2 cellular contexts compared by ENCODE assay signal in genomic region chr11:32658639-32659406, GRCh38.
TF ChIP-seq lines count a peak whose summit lies in the region.

No MANE protein-coding gene starts in this region.

TF ChIP-seq in A549, 52 proteins besides CTCF, POLR2A, EP300 and RAD21 (continued from another document):
- TF ChIP-seq CBX2 (IDR thresholded peaks at IDR 0.05; ENCODE audit: borderline replicate concordance, low read depth) (no peak), TP53 (CRISPR knock-in tag; IDR thresholded peaks at IDR 0.05) (no peak), RFX5 (IDR thresholded peaks at IDR 0.05) (no peak), JUNB (IDR thresholded peaks at IDR 0.05) (peak; percentile 56; the same call in 1 of the 2 replicates), EHMT2 (IDR thresholded peaks at IDR 0.05; ENCODE audit: low read depth) (no peak), HOXB5 (CRISPR knock-in tag; IDR thresholded peaks at IDR 0.05) (no peak), JUN (IDR thresholded peaks at IDR 0.05) (no peak), PBX3 (IDR thresholded peaks at IDR 0.05) (no peak), CBX8 (IDR thresholded peaks at IDR 0.05) (no peak), ESRRA (IDR thresholded peaks at IDR 0.05; ENCODE audit: borderline replicate concordance, low read length) (no peak), HOXA7 (CRISPR knock-in tag; IDR thresholded peaks at IDR 0.05) (no peak), RNF2 (IDR thresholded peaks at IDR 0.05; ENCODE audit: borderline replicate concordance, low read depth) (no peak)
- TF ChIP-seq, protein P1, sequence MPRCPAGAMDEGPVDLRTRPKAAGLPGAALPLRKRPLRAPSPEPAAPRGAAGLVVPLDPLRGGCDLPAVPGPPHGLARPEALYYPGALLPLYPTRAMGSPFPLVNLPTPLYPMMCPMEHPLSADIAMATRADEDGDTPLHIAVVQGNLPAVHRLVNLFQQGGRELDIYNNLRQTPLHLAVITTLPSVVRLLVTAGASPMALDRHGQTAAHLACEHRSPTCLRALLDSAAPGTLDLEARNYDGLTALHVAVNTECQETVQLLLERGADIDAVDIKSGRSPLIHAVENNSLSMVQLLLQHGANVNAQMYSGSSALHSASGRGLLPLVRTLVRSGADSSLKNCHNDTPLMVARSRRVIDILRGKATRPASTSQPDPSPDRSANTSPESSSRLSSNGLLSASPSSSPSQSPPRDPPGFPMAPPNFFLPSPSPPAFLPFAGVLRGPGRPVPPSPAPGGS (IDR thresholded peaks at IDR 0.05) = no peak

TF ChIP-seq in HCT116, 20 proteins besides CTCF, POLR2A, EP300 and RAD21 (continued from another document):
- TF ChIP-seq, protein P2, sequence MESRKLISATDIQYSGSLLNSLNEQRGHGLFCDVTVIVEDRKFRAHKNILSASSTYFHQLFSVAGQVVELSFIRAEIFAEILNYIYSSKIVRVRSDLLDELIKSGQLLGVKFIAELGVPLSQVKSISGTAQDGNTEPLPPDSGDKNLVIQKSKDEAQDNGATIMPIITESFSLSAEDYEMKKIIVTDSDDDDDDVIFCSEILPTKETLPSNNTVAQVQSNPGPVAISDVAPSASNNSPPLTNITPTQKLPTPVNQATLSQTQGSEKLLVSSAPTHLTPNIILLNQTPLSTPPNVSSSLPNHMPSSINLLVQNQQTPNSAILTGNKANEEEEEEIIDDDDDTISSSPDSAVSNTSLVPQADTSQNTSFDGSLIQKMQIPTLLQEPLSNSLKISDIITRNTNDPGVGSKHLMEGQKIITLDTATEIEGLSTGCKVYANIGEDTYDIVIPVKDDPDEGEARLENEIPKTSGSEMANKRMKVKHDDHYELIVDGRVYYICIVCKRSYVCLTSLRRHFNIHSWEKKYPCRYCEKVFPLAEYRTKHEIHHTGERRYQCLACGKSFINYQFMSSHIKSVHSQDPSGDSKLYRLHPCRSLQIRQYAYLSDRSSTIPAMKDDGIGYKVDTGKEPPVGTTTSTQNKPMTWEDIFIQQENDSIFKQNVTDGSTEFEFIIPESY (IDR thresholded peaks at IDR 0.05; ENCODE audit: extremely low read depth, insufficient replicate concordance, low read length) = no peak
- peak; percentile 93 for TF ChIP-seq FOSL1 (IDR thresholded peaks at IDR 0.05; ENCODE audit: low read depth)
TF ChIP-seq in HCT116: peak in this region for 4.
